8 cellular contexts compared by ENCODE assay signal in the genomic region with DNA sequence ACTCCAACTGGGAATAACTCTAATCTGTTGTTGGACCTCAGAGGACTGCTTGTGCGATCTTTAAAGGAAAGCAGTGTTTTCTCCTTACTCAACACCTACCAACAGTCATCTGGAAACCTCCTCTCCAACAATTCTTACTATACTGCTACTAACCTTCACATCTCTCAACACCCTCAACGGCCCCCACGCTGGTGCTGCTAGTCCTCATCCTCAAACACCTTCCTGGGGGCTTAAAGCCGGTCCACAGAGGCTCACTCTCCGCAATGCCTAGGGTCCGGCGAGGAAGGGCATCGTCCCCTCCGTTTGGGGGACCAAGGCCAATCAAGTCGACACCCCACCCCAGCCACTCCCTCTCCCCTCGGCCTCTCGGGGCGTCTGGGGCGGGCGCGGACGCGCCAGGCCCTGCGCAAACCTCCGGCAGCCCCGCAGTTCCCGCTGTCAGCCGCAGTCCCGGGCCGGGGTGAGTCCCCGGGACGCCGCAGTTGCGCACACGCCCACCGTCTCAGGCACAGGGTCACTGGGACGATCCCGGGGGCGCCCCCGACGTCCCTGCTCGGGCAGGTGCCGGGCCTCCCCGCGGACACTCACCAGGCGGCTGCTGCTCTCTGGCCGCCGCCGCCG. TPM values are rescaled to one million over a fixed set of nuclear protein-coding genes. Genes with fewer than 3 reads are reported as not detected.
DNase-seq lines count a peak whose midpoint lies in the region; ATAC-seq and TF ChIP-seq lines count a peak whose summit lies in the region.

No MANE protein-coding gene starts in this region.

- H3K36me3 ChIP-seq in GM23338 (ENCODE audit: insufficient read depth): no peaks in the 10 kb centered on the region
- no peaks in the 10 kb centered on the region for H3K36me3 ChIP-seq in left ventricle myocardium inferior
- H3K36me3 ChIP-seq in rectal smooth muscle tissue (ENCODE audit: control insufficient read depth, insufficient read depth, low read length): no peaks in the 10 kb centered on the region

- H2AFZ ChIP-seq in GM23338: peak overlapping the region; percentile 43

- H3K4me1 Mint-ChIP-seq in GM23338: peaks cover 23% of the 10 kb centered on the region

- peaks cover 39% of the 10 kb centered on the region for H3K79me2 ChIP-seq in GM23338 (replicated peaks; ENCODE audit: insufficient read depth)

- H4K20me1 ChIP-seq in GM23338 (replicated peaks; ENCODE audit: insufficient read depth): no peaks in the 10 kb centered on the region

- no peaks in the 10 kb centered on the region; the same call in 2 of the 3 replicates for H3K9me3 Mint-ChIP-seq in GM23338

- H3K27me3 ChIP-seq in GM23338 (ENCODE audit: insufficient read depth): no peaks in the 10 kb centered on the region
- H3K27me3 ChIP-seq in left ventricle myocardium inferior (ENCODE audit: low read depth): no peaks in the 10 kb centered on the region
- no peaks in the 10 kb centered on the region for H3K27me3 ChIP-seq in rectal smooth muscle tissue (ENCODE audit: control insufficient read depth, insufficient read depth, low read length)

- DNase-seq in GM23338 (ENCODE audit: low spot score) (peak; percentile 29), M059J (ENCODE audit: low read depth) (peak; percentile 18), activated gamma-delta T cell treated with Interleukin-2 at 50 U/mL for 16 hours (peak; percentile 5), left ventricle myocardium inferior (no peak), HK-2 (ENCODE audit: unreplicated experiment) (no peak), SHP77 (lab: John Stamatoyannopoulos, UW) (no peak)

- no peaks in the 10 kb centered on the region for H3K9me3 ChIP-seq in left ventricle myocardium inferior (replicated peaks)

- peak overlapping the region; percentile 66 for H3K9ac ChIP-seq in rectal smooth muscle tissue (ENCODE audit: low read length)

- H3K27ac ChIP-seq in GM23338 (ENCODE audit: low read depth) (no peak overlapping the region), left ventricle myocardium inferior (replicated peaks) (peak overlapping the region; percentile 89), rectal smooth muscle tissue (ENCODE audit: low read depth, low read length) (peak overlapping the region; percentile 57)

- H3K4me3 ChIP-seq in GM12875 (ENCODE audit: low read depth, low read length): peak overlapping the region; percentile 83
- peak overlapping the region; percentile 71 for H3K4me3 ChIP-seq in GM23338
- peak overlapping the region; percentile 86 for H3K4me3 ChIP-seq in left ventricle myocardium inferior
- H3K4me3 ChIP-seq in rectal smooth muscle tissue (ENCODE audit: low read length): peak overlapping the region; percentile 69

- H3K4me2 ChIP-seq in GM23338: peak overlapping the region; percentile 81

- peaks cover 2% of the 10 kb centered on the region for H3K27me3 Mint-ChIP-seq in GM23338 (ENCODE audit: insufficient read depth, low read depth, poor library complexity)

- TF ChIP-seq CTCF in GM12875 (IDR thresholded peaks at IDR 0.05; ENCODE audit: borderline replicate concordance, insufficient read depth, low read depth, low read length): no peak
- no peak for TF ChIP-seq CTCF in GM23338 (conservative IDR thresholded peaks at IDR 0.05; ENCODE audit: low read depth in 2 of 2)
- no peak for TF ChIP-seq CTCF in left ventricle myocardium inferior (IDR thresholded peaks at IDR 0.05; ENCODE audit: borderline replicate concordance)

- peak overlapping the region; percentile 83 for H3K4me3 Mint-ChIP-seq in GM23338

- ATAC-seq in GM23338: peak; percentile 58

- H3K9me2 ChIP-seq in GM23338 (ENCODE audit: insufficient read depth): no peaks in the 10 kb centered on the region

- intact Hi-C loops in left ventricle myocardium inferior (cut with micrococcal nuclease): no loop called here

- H3F3A ChIP-seq in GM23338 (replicated peaks; ENCODE audit: low read depth): no peaks in the 10 kb centered on the region

- H3K4me1 ChIP-seq in GM23338 (ENCODE audit: insufficient read depth) (no peaks in the 10 kb centered on the region), left ventricle myocardium inferior (peaks cover 36% of the 10 kb centered on the region), rectal smooth muscle tissue (ENCODE audit: control insufficient read depth, insufficient read depth, low read length) (peaks cover 2% of the 10 kb centered on the region)

- H3K36me3 Mint-ChIP-seq in GM23338 (ENCODE audit: low read depth): no peaks in the 10 kb centered on the region; the same call in 2 of the 3 replicates

- no peak overlapping the region for H3K27ac Mint-ChIP-seq in GM23338

TF ChIP-seq in GM23338, 12 proteins besides CTCF, POLR2A, EP300 and RAD21:
- no peak for TF ChIP-seq EZH2phosphoT487 (IDR thresholded peaks at IDR 0.05; ENCODE audit: unreplicated experiment)
- TF ChIP-seq CREB1 (CRISPR knock-in tag; IDR thresholded peaks at IDR 0.05; ENCODE audit: low read depth): no peak
- TF ChIP-seq, protein P1, sequence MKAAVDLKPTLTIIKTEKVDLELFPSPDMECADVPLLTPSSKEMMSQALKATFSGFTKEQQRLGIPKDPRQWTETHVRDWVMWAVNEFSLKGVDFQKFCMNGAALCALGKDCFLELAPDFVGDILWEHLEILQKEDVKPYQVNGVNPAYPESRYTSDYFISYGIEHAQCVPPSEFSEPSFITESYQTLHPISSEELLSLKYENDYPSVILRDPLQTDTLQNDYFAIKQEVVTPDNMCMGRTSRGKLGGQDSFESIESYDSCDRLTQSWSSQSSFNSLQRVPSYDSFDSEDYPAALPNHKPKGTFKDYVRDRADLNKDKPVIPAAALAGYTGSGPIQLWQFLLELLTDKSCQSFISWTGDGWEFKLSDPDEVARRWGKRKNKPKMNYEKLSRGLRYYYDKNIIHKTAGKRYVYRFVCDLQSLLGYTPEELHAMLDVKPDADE (IDR thresholded peaks at IDR 0.05): no peak
- TF ChIP-seq, protein P2, sequence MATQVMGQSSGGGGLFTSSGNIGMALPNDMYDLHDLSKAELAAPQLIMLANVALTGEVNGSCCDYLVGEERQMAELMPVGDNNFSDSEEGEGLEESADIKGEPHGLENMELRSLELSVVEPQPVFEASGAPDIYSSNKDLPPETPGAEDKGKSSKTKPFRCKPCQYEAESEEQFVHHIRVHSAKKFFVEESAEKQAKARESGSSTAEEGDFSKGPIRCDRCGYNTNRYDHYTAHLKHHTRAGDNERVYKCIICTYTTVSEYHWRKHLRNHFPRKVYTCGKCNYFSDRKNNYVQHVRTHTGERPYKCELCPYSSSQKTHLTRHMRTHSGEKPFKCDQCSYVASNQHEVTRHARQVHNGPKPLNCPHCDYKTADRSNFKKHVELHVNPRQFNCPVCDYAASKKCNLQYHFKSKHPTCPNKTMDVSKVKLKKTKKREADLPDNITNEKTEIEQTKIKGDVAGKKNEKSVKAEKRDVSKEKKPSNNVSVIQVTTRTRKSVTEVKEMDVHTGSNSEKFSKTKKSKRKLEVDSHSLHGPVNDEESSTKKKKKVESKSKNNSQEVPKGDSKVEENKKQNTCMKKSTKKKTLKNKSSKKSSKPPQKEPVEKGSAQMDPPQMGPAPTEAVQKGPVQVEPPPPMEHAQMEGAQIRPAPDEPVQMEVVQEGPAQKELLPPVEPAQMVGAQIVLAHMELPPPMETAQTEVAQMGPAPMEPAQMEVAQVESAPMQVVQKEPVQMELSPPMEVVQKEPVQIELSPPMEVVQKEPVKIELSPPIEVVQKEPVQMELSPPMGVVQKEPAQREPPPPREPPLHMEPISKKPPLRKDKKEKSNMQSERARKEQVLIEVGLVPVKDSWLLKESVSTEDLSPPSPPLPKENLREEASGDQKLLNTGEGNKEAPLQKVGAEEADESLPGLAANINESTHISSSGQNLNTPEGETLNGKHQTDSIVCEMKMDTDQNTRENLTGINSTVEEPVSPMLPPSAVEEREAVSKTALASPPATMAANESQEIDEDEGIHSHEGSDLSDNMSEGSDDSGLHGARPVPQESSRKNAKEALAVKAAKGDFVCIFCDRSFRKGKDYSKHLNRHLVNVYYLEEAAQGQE (IDR thresholded peaks at IDR 0.05; ENCODE audit: unreplicated experiment): no peak
TF ChIP-seq in GM23338: peak in this region for 0.

RNA-seq across cellular contexts. Expression of a gene that starts 0.4 kb away (rescaled TPM):
- 9.1 and 21.7 TPM in 2 replicates for total RNA-seq in GM23338 (2014; rRNA removed; shearing (Covaris generic))
- polyA plus RNA-seq in GM23338 (2016; fragmentation: Nextera tagmentation; extraction: Ambion mirVana): 2.9 and 4.4 TPM in 2 replicates
- total RNA-seq in M059J (2014; rRNA removed; shearing (Covaris generic)): 23.3 and 33.9 TPM in 2 replicates
- 12.6 TPM for total RNA-seq in left ventricle myocardium inferior

Comparison
In these comparisons a context has a peak if more than half of its experiments do, and no peak if none do; other contexts are left out.
1. DNase-seq: peak in GM23338 (single experiment), M059J (single experiment) and activated gamma-delta T cell treated with Interleukin-2 at 50 U/mL for 16 hours (single experiment); none in left ventricle myocardium inferior (single experiment), HK-2 (single experiment) and SHP77 (0 of 2).
2. Peak in every context shown above with its lines, with median percentiles within 50 percentile points of each other: H3K4me3 ChIP-seq.